8 cellular contexts compared by ENCODE assay signal in the genomic region with DNA sequence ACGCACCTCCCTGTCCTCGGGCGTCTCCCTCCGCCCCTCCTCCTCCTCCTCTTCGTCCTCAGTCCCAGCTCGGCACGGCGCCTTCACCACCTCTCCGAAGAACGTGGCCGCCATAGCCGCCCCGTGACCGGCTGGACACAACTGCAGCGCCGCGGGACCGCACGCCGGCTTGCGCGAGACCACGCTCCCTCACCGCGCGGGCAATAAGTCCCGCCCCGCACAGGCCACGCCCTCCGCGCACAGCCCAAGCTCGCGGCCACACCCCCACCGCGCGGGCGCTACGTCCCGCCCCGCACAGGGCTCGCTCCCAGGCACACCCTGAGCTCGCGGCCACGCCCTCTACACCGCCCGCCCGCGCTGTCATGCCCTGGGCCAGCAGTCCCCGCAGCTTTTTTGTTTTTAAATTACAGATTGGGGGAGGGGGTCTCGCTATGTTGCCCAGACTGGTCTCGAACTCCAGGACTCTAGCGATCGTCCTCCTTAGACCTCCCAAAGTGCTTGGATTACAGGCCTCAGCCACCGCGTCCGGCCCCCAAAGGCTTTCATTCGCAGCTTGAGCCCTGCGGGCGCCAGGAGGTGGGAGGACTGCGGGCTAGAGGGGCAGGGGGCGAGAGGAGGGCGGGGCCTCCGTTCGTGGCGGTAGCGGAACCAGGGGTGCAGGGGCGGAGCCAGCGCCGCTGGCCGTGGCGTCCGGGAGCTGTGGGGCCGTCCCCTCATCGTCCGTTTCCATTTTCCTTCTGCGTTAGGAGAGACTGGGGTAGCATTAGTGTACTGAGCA. TPM values are rescaled to one million over a fixed set of nuclear protein-coding genes. Genes with fewer than 3 reads are reported as not detected.
DNase-seq lines count a peak whose midpoint lies in the region; TF ChIP-seq lines count a peak whose summit lies in the region.

A gene with protein sequence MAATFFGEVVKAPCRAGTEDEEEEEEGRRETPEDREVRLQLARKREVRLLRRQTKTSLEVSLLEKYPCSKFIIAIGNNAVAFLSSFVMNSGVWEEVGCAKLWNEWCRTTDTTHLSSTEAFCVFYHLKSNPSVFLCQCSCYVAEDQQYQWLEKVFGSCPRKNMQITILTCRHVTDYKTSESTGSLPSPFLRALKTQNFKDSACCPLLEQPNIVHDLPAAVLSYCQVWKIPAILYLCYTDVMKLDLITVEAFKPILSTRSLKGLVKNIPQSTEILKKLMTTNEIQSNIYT (minus strand): TSS at position 180 of the 778 bp plus-strand sequence. CDS start 66 bp downstream, at position 114.

- peaks cover 30% of the 10 kb centered on the region for H3K4me1 Mint-ChIP-seq in neural crest cell

- no peak for TF ChIP-seq EP300 in stomach (IDR thresholded peaks at IDR 0.05)

- H3K27ac ChIP-seq in SJSA1 (peak within 1 kb of the TSS; percentile 69), stomach (peak within 1 kb of the TSS; percentile 69 to 97 (median 93))

- peaks cover 8% of the 10 kb centered on the region; the same call in 1 of the 2 replicates for H3K4me1 ChIP-seq in SJSA1 (replicated peaks)
- H3K4me1 ChIP-seq in stomach: peaks cover 13 to 28% (median 20%) of the 10 kb centered on the region in 4 donors

- DNase-seq in GM04503 (ENCODE audit: low read depth): peak; percentile 62
- DNase-seq in HFF-Myc (ENCODE audit: extremely low read depth, low read depth): peak; percentile 59
- DNase-seq in MV-4-11 (lab: John Stamatoyannopoulos, UW): peak; percentile 94
- peak; percentile 94 to 96 for DNase-seq in SJSA1 (ENCODE audit: low read depth in 1 of 2, low spot score in 2 of 2)
- DNase-seq in activated naive CD4-positive, alpha-beta T cell (lab: John Stamatoyannopoulos, UW): peak; percentile 77 to 95 (median 84)
- DNase-seq in foreskin fibroblast: peak; percentile 94 to 98
- DNase-seq in neural crest cell (ENCODE audit: low read depth, low spot score): peak; percentile 85
- peak; percentile 97 for DNase-seq in stomach

- peaks cover 5% of the 10 kb centered on the region for H3K27me3 Mint-ChIP-seq in neural crest cell (ENCODE audit: low read depth)

- 0 to 1% (median 0%) methylated on average over 35 to 76 of the region's 76 CpGs for WGBS in stomach, 5 donors

- TF ChIP-seq CTCF in HFF-Myc (IDR thresholded peaks at IDR 0.05; ENCODE audit: low read depth, low read length, missing control alignments) (no peak), foreskin fibroblast (IDR thresholded peaks at IDR 0.05; ENCODE audit: low read depth, low read length) (no peak), neural crest cell (conservative IDR thresholded peaks at IDR 0.05) (no peak), stomach (IDR thresholded peaks at IDR 0.05) (no peak)

- H3K4me3 ChIP-seq in HFF-Myc (replicated peaks; ENCODE audit: low read depth, low read length): peak within 1 kb of the TSS; percentile 88
- H3K4me3 ChIP-seq in SJSA1: peak within 1 kb of the TSS; percentile 86
- peak within 1 kb of the TSS; percentile 70 to 83 for H3K4me3 ChIP-seq in foreskin fibroblast (ENCODE audit: low read depth in 1 of 2, low read length in 2 of 2)
- H3K4me3 ChIP-seq in stomach: peak within 1 kb of the TSS; percentile 76 to 92 (median 86)

- peaks cover 29% of the 10 kb centered on the region for H3K36me3 ChIP-seq in SJSA1
- peaks cover 0 to 18% (median 15%) of the 10 kb centered on the region in 4 donors for H3K36me3 ChIP-seq in stomach

- peaks cover 13% of the 10 kb centered on the region for H3K36me3 Mint-ChIP-seq in neural crest cell (ENCODE audit: low read depth)

- H3K4me3 Mint-ChIP-seq in neural crest cell: peak within 1 kb of the TSS; percentile 97

- no peaks in the 10 kb centered on the region for H3K9me3 Mint-ChIP-seq in neural crest cell

- intact Hi-C loops in stomach (cut with DNase I; ENCODE audit: low total_unique reads): no loop called here

- H3K9me3 ChIP-seq in SJSA1 (replicated peaks): no peaks in the 10 kb centered on the region
- no peaks in the 10 kb centered on the region for H3K9me3 ChIP-seq in stomach

- H3K27me3 ChIP-seq in SJSA1 (replicated peaks): no peaks in the 10 kb centered on the region
- no peaks in the 10 kb centered on the region for H3K27me3 ChIP-seq in stomach

- peak in 1 of 4 donors; percentile 49 for TF ChIP-seq POLR2A in stomach (IDR thresholded peaks at IDR 0.05)

- peak within 1 kb of the TSS; percentile 98 for H3K27ac Mint-ChIP-seq in neural crest cell (ENCODE audit: unreplicated experiment)

RNA-seq across cellular contexts. Expression of the gene that starts here (rescaled TPM):
- 81.9 and 100 TPM in 2 replicates for total RNA-seq in SJSA1 (2014; rRNA removed; shearing (Covaris generic))
- 71.2 and 76.4 TPM in 2 replicates for total RNA-seq in neural crest cell
- 10 to 100 TPM in 4 of 5 donors, not detected in 1; 11.6 to 32.5 (median 19.8) TPM for total RNA-seq in stomach
- 10 to 100 TPM; 33.0 to 53.2 (median 37.0) TPM for polyA plus RNA-seq in stomach

Comparison
In these comparisons a context has a peak if more than half of its experiments do, and no peak if none do; other contexts are left out.
1. Peak in every context shown above with its lines: DNase-seq, H3K4me3 ChIP-seq and H3K27ac ChIP-seq.